In the genomic region with DNA sequence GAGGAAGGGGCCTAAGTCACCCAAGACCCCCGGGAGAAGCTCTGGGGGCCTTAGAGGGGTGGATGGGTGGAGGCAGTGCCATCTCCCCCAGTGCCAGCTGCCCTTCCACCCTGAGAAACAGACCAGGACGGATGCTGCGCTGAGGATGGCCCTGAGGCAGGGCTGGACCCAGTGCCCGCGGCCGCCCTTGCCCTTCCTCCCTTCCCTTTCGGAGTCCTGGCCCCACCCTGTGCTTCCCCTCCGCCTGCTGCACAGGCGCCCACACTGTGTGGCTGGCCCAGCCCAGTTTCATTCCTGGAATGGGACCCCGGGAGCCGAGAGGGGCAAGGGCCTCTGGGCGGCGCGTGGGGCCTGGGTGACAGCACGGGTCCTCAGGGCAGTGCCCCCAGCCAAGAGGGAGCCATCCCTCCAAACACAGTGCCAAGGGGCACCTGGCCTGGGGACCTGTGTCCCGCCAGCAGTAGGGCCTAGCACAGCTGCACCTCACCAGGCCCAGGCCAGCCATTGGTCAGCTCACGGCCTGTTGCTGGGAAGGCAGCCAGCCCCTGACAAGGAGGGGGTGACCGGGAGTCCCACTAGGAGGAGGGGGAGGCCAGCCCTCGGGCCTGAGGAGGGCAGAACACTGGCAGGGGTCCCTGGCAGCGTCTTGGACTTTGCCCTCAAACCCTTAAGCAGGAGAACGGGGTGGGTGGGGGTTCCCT, we compare ENCODE assay signal across 12 cellular contexts. TPM values are rescaled to one million over a fixed set of nuclear protein-coding genes. Genes with fewer than 3 reads are reported as not detected.
DNase-seq lines count a peak whose midpoint lies in the region; ATAC-seq and TF ChIP-seq lines count a peak whose summit lies in the region.
"Had no signal": no experiment of that assay in that cellular context is flagged by ENCODE, and none has a peak within 500 bp of the region (broad histone marks: within the 10 kb centered on the region; RNA-seq: fewer than 3 reads in every experiment).

No MANE protein-coding gene starts in this region.

- WGBS in testis, 2 donors, result 64 to 80% methylated on average over 10 to 21 of the region's 21 CpGs

- H3K4me1 ChIP-seq in muscle layer of colon (ENCODE audit: insufficient read depth, low read length) (peaks cover 31% of the 10 kb centered on the region), testis (peaks cover 31% of the 10 kb centered on the region)

- no peak for DNase-seq in SK-N-MC (ENCODE audit: low read depth, low spot score)
- peak; percentile 45 for DNase-seq in globus pallidus (ENCODE audit: low spot score)
- no peak for DNase-seq in testis
- DNase-seq in cerebellum (ENCODE audit: low spot score), result no peak
- DNase-seq in ecto neural progenitor cell (ENCODE audit: low spot score), result no peak
- DNase-seq in activated CD8-positive, alpha-beta memory T cell treated with anti-CD3 and anti-CD28 coated beads, Interleukin-2, amount 10 ng/mL, durations not matched to agents 7 days and 5 days, result no peak
- DNase-seq in NCI-H187 (lab: John Stamatoyannopoulos, UW), result no peak
- DNase-seq: activated CD4-positive, alpha-beta T cell treated with anti-CD3 and anti-CD28 coated beads for 1 hour had no signal

- peaks cover 5% of the 10 kb centered on the region for H3K9me3 Mint-ChIP-seq in activated CD8-positive, alpha-beta memory T cell treated with anti-CD3 and anti-CD28 coated beads, Interleukin-2, amount 10 ng/mL, durations not matched to agents 7 days and 5 days (ENCODE audit: low read depth)
- H3K9me3 Mint-ChIP-seq: activated naive CD4-positive, alpha-beta T cell treated with anti-CD3 and anti-CD28 coated beads, Interleukin-2, amount 50 U/mL, for 24 hours had no signal

- H3K9me3 ChIP-seq in SK-N-MC (ENCODE audit: low read depth, low read length) (no peaks in the 10 kb centered on the region), muscle layer of colon (ENCODE audit: low read length) (no peaks in the 10 kb centered on the region), testis (no peaks in the 10 kb centered on the region)

- no peaks in the 10 kb centered on the region for H3K36me3 Mint-ChIP-seq in activated CD8-positive, alpha-beta memory T cell treated with anti-CD3 and anti-CD28 coated beads, Interleukin-2, amount 10 ng/mL, durations not matched to agents 7 days and 5 days
- H3K36me3 Mint-ChIP-seq: activated naive CD4-positive, alpha-beta T cell treated with anti-CD3 and anti-CD28 coated beads, Interleukin-2, amount 50 U/mL, for 24 hours had no signal

- intact Hi-C loops in testis (cut with DNase I; ENCODE audit: low total_unique reads), result no loop called here

- H3K9ac ChIP-seq in SK-N-MC (ENCODE audit: insufficient read length) (peak overlapping the region; percentile 71), muscle layer of colon (ENCODE audit: low read length) (peak overlapping the region; percentile 83)

- CTCF ChIA-PET in activated CD8-positive, alpha-beta memory T cell treated with anti-CD3 and anti-CD28 coated beads, Interleukin-2, amount 10 ng/mL, durations not matched to agents 7 days and 5 days (lab: Charles Lee), result interaction anchor here (1.4 kb wide), 1 partner anchor 20 kb away, joined by 5 read pairs; the partner anchor contains the start of gene FAAP20

- peaks cover 7% of the 10 kb centered on the region for H3K27me3 Mint-ChIP-seq in activated CD8-positive, alpha-beta memory T cell treated with anti-CD3 and anti-CD28 coated beads, Interleukin-2, amount 10 ng/mL, durations not matched to agents 7 days and 5 days
- H3K27me3 Mint-ChIP-seq: activated naive CD4-positive, alpha-beta T cell treated with anti-CD3 and anti-CD28 coated beads, Interleukin-2, amount 50 U/mL, for 24 hours had no signal

- H3K4me3 ChIP-seq in SK-N-MC (no peak overlapping the region), muscle layer of colon (ENCODE audit: low read depth in 1 of 2, low read length in 2 of 2) (peak overlapping the region in 1 of 2 donors; percentile 16), testis (no peak overlapping the region)
- H3K4me3 ChIP-seq: K562 had no signal

- H3K27ac ChIP-seq in SK-N-MC (peak overlapping the region; percentile 98), muscle layer of colon (ENCODE audit: low read depth, low read length) (peak overlapping the region; percentile 89), testis (peak overlapping the region; percentile 89 to 95)
- H3K27ac ChIP-seq: SJCRH30 had no signal

- H3K27me3 ChIP-seq in muscle layer of colon (ENCODE audit: control insufficient read depth in 1 of 2, insufficient read depth in 2 of 2, low read length in 2 of 2) (no peaks in the 10 kb centered on the region), testis (no peaks in the 10 kb centered on the region)

- TF ChIP-seq CTCF in testis (IDR thresholded peaks at IDR 0.05), result no peak

- TF ChIP-seq POLR2A in testis (IDR thresholded peaks at IDR 0.05), result no peak

- ATAC-seq in activated CD8-positive, alpha-beta memory T cell treated with anti-CD3 and anti-CD28 coated beads, Interleukin-2, amount 10 ng/mL, durations not matched to agents 7 days and 5 days, result no peak
- ATAC-seq: K562 had no signal

- H3K36me3 ChIP-seq in SK-N-MC (ENCODE audit: insufficient read depth, low read length) (no peaks in the 10 kb centered on the region), muscle layer of colon (ENCODE audit: insufficient read depth, low read length) (no peaks in the 10 kb centered on the region), testis (ENCODE audit: low read depth, missing control alignments) (no peaks in the 10 kb centered on the region)
- H3K36me3 ChIP-seq: SJCRH30 had no signal

- H3K4me3 Mint-ChIP-seq in activated CD8-positive, alpha-beta memory T cell treated with anti-CD3 and anti-CD28 coated beads, Interleukin-2, amount 10 ng/mL, durations not matched to agents 7 days and 5 days, result no peak overlapping the region
- H3K4me3 Mint-ChIP-seq: activated naive CD4-positive, alpha-beta T cell treated with anti-CD3 and anti-CD28 coated beads, Interleukin-2, amount 50 U/mL, for 24 hours had no signal

- no peak overlapping the region for H3K27ac Mint-ChIP-seq in activated CD8-positive, alpha-beta memory T cell treated with anti-CD3 and anti-CD28 coated beads, Interleukin-2, amount 10 ng/mL, durations not matched to agents 7 days and 5 days
- H3K27ac Mint-ChIP-seq: activated naive CD4-positive, alpha-beta T cell treated with anti-CD3 and anti-CD28 coated beads, Interleukin-2, amount 50 U/mL, for 24 hours had no signal

- peaks cover 8% of the 10 kb centered on the region for H3K4me1 Mint-ChIP-seq in activated CD8-positive, alpha-beta memory T cell treated with anti-CD3 and anti-CD28 coated beads, Interleukin-2, amount 10 ng/mL, durations not matched to agents 7 days and 5 days
- H3K4me1 Mint-ChIP-seq: activated naive CD4-positive, alpha-beta T cell treated with anti-CD3 and anti-CD28 coated beads, Interleukin-2, amount 50 U/mL, for 24 hours had no signal

RNA-seq across cellular contexts. Expression of gene SKI, which starts 13.4 kb away (rescaled TPM):
- total RNA-seq in testis, result 10 to 100 TPM; 85.7 to 87.1 TPM
- 40.2 TPM for polyA plus RNA-seq in testis (ENCODE audit: insufficient read depth, low read depth, low replicate concordance)
- 23.4 TPM for total RNA-seq in cerebellum
- 10 to 100 TPM; 35.0 to 42.9 TPM for total RNA-seq in activated CD8-positive, alpha-beta memory T cell treated with anti-CD3 and anti-CD28 coated beads, Interleukin-2, amount 10 ng/mL, durations not matched to agents 7 days and 5 days

RNA-seq across cellular contexts. Expression of gene FAAP20, which starts 20.1 kb away (rescaled TPM):
- total RNA-seq in testis (10 to 100 TPM; 65.5 to 72.0 TPM), cerebellum (14.0 TPM)
- 72.6 TPM for polyA plus RNA-seq in testis (ENCODE audit: insufficient read depth, low read depth, low replicate concordance)
- total RNA-seq in activated CD8-positive, alpha-beta memory T cell treated with anti-CD3 and anti-CD28 coated beads, Interleukin-2, amount 10 ng/mL, durations not matched to agents 7 days and 5 days, result 10 to 100 TPM; 52.5 to 55.7 TPM
